ENCODE assay signal across 14 cellular contexts in the genomic region with DNA sequence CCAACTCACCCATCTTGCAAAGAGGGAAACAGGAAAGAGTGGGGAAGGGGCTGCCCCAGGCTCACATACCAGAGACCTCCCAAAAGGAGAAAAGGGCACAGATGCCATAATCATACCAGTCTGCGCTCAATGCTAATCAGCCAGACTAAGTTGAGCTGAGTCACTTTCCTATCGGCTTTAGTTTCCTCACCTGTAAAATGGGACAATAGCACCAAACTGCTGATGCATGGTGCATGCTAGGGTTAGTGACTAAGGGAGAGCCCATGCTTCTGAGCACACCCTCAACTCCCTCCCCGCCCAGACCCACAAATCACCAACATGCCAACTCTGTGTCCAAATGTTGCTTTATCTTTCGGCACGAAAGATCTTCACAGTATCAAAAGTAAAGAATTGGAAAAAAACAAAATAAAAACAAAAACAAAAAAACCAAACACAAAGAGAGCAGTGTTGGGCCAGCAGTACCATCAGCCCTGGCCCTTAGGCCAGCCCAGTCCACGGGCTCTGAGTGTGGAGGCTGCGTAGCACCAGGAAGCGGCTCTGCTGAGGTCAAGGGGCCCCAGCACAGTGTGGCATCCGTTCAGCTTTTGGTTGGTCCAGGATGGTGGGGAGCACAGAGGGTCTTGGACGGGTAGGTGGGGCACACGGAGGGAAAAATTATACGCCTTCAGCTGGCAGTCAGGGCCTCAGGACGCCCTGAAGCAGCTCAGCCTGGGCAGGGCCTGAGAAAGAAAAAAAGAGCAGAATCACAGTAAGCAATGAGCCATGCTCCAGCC. TPM values are rescaled to one million over a fixed set of nuclear protein-coding genes. Genes with fewer than 3 reads are reported as not detected.
DNase-seq lines count a peak whose midpoint lies in the region; ATAC-seq and TF ChIP-seq lines count a peak whose summit lies in the region.
"Had no signal": no experiment of that assay in that cellular context is flagged by ENCODE, and none has a peak within 500 bp of the region (broad histone marks: within the 10 kb centered on the region; RNA-seq: fewer than 3 reads in every experiment).

No MANE protein-coding gene starts in this region.

- peak overlapping the region; percentile 43 for H3K4me3 ChIP-seq in DOHH2 (ENCODE audit: low read length)
- H3K4me3 ChIP-seq: ascending aorta had no signal

- peaks cover 69% of the 10 kb centered on the region for H3K36me3 ChIP-seq in DOHH2 (ENCODE audit: control insufficient read depth, low read length)

- H3K79me2 ChIP-seq in DOHH2 (ENCODE audit: control insufficient read depth, low read length): peaks cover 53% of the 10 kb centered on the region

- no peak for TF ChIP-seq CTCF in C4-2B (conservative IDR thresholded peaks at IDR 0.05)
- no peak for TF ChIP-seq CTCF in DOHH2 (IDR thresholded peaks at IDR 0.05; ENCODE audit: low read depth, low read length, poor library complexity, severe bottlenecking)

- no peaks in the 10 kb centered on the region for H3K9me3 Mint-ChIP-seq in activated naive CD4-positive, alpha-beta T cell treated with anti-CD3 and anti-CD28 coated beads, Interleukin-2, amount 50 U/mL, for 72 hours
- no peaks in the 10 kb centered on the region for H3K9me3 Mint-ChIP-seq in natural killer cell treated with Interleukin-12 subunit alpha and Interleukin-12 subunit beta and Interleukin-15 and Interleukin-18, amount 100 ng/mL, for 72 hours

- no peaks in the 10 kb centered on the region for H3K9me2 ChIP-seq in DOHH2 (replicated peaks; ENCODE audit: control insufficient read depth, low read length)

- H3K27ac ChIP-seq in C4-2B: peak overlapping the region; percentile 6; the same call in 1 of the 2 replicates
- H3K27ac ChIP-seq in DOHH2 (ENCODE audit: low read depth, low read length): no peak overlapping the region
- H3K27ac ChIP-seq: ascending aorta had no signal

- H3F3A ChIP-seq in DOHH2 (ENCODE audit: control insufficient read depth, insufficient read depth): 0 out of 2 replicates have a peak, but pooled peaks cover 3% of the 10 kb centered on the region

- peak overlapping the region; percentile 61 for H3K4me2 ChIP-seq in DOHH2 (ENCODE audit: low read length)

- H3K9me3 ChIP-seq in DOHH2 (ENCODE audit: control insufficient read depth, insufficient read depth, low read length): no peaks in the 10 kb centered on the region
- H3K9me3 ChIP-seq: ascending aorta had no signal

- ATAC-seq in activated naive CD4-positive, alpha-beta T cell treated with anti-CD3 and anti-CD28 coated beads, Interleukin-2, amount 50 U/mL, for 72 hours: no peak
- no peak for ATAC-seq in natural killer cell treated with Interleukin-12 subunit alpha and Interleukin-12 subunit beta and Interleukin-15 and Interleukin-18, amount 100 ng/mL, for 72 hours
- ATAC-seq in HG02798 (IDR thresholded peaks at IDR 0.05; ENCODE audit: poor library complexity, unreplicated experiment): no peak
- ATAC-seq: left lobe of liver had no signal

- H3K27me3 ChIP-seq in DOHH2 (ENCODE audit: control insufficient read depth, low read length): no peaks in the 10 kb centered on the region
- H3K27me3 ChIP-seq: ascending aorta had no signal

- H3K4me3 Mint-ChIP-seq in natural killer cell treated with Interleukin-12 subunit alpha and Interleukin-12 subunit beta and Interleukin-15 and Interleukin-18, amount 100 ng/mL, for 72 hours: no peak overlapping the region

- H4K20me1 ChIP-seq in DOHH2 (ENCODE audit: control insufficient read depth, insufficient read depth, low read depth, low read length): peaks cover 6% of the 10 kb centered on the region; the same call in 1 of the 2 replicates

- no peaks in the 10 kb centered on the region for H3K27me3 Mint-ChIP-seq in natural killer cell treated with Interleukin-12 subunit alpha and Interleukin-12 subunit beta and Interleukin-15 and Interleukin-18, amount 100 ng/mL, for 72 hours

- H3K36me3 Mint-ChIP-seq in activated naive CD4-positive, alpha-beta T cell treated with anti-CD3 and anti-CD28 coated beads, Interleukin-2, amount 50 U/mL, for 72 hours: peaks cover 27% of the 10 kb centered on the region in 2 donors
- H3K36me3 Mint-ChIP-seq in natural killer cell treated with Interleukin-12 subunit alpha and Interleukin-12 subunit beta and Interleukin-15 and Interleukin-18, amount 100 ng/mL, for 72 hours: peaks cover 6% of the 10 kb centered on the region

- H3K4me1 Mint-ChIP-seq in natural killer cell treated with Interleukin-12 subunit alpha and Interleukin-12 subunit beta and Interleukin-15 and Interleukin-18, amount 100 ng/mL, for 72 hours (ENCODE audit: low read depth in 2 of 2): peaks cover 43 to 50% of the 10 kb centered on the region in 2 donors

- H3K27ac Mint-ChIP-seq in activated naive CD4-positive, alpha-beta T cell treated with anti-CD3 and anti-CD28 coated beads, Interleukin-2, amount 50 U/mL, for 72 hours: peak overlapping the region; percentile 66 to 97
- peak overlapping the region; percentile 47 to 70 for H3K27ac Mint-ChIP-seq in natural killer cell treated with Interleukin-12 subunit alpha and Interleukin-12 subunit beta and Interleukin-15 and Interleukin-18, amount 100 ng/mL, for 72 hours

- DNase-seq in activated naive CD4-positive, alpha-beta T cell treated with anti-CD3 and anti-CD28 coated beads, Interleukin-2, amount 50 U/mL, for 72 hours (ENCODE audit: low spot score in 2 of 2): no peak
- DNase-seq in natural killer cell treated with Interleukin-12 subunit alpha and Interleukin-12 subunit beta and Interleukin-15 and Interleukin-18, amount 100 ng/mL, for 72 hours (ENCODE audit: low spot score): no peak
- DNase-seq in 8988T (no peak), C1 segment of cervical spinal cord (lab: John Stamatoyannopoulos, UW) (no peak)
- DNase-seq: DMS153; glutamatergic neuron; NCI-H1694; nucleus accumbens; stimulated activated CD4-positive, alpha-beta T cell treated with anti-CD3 and anti-CD28 coated beads, Interleukin-1b, Interleukin-23, amount 100 ng/mL, for 48 hours had no signal

- peaks cover 47% of the 10 kb centered on the region for H3K4me1 ChIP-seq in DOHH2 (ENCODE audit: control insufficient read depth, low read length)

RNA-seq across cellular contexts. Expression of gene DDX41, which starts 2.9 kb away (rescaled TPM):
- total RNA-seq in activated naive CD4-positive, alpha-beta T cell treated with anti-CD3 and anti-CD28 coated beads, Interleukin-2, amount 50 U/mL, for 72 hours: 100 to 1,000 TPM in 1 of 2 donors, 10 to 100 TPM in 1; 70.1 to 230 TPM
- 100 to 1,000 TPM; 162 to 168 TPM for total RNA-seq in natural killer cell treated with Interleukin-12 subunit alpha and Interleukin-12 subunit beta and Interleukin-15 and Interleukin-18, amount 100 ng/mL, for 72 hours

RNA-seq across cellular contexts. Expression of gene DOK3, which starts 10.0 kb away (rescaled TPM):
- total RNA-seq in activated naive CD4-positive, alpha-beta T cell treated with anti-CD3 and anti-CD28 coated beads, Interleukin-2, amount 50 U/mL, for 72 hours: 10 to 100 TPM in 1 of 2 donors, 1 to 10 TPM in 1; 1.8 to 14.9 TPM
- total RNA-seq in natural killer cell treated with Interleukin-12 subunit alpha and Interleukin-12 subunit beta and Interleukin-15 and Interleukin-18, amount 100 ng/mL, for 72 hours: 10 to 100 TPM; 10.0 to 18.0 TPM

RNA-seq across cellular contexts. Expression of gene PDLIM7, which starts 22.2 kb away (rescaled TPM):
- total RNA-seq in activated naive CD4-positive, alpha-beta T cell treated with anti-CD3 and anti-CD28 coated beads, Interleukin-2, amount 50 U/mL, for 72 hours: 10 to 100 TPM; 44.6 to 47.5 TPM
- total RNA-seq in natural killer cell treated with Interleukin-12 subunit alpha and Interleukin-12 subunit beta and Interleukin-15 and Interleukin-18, amount 100 ng/mL, for 72 hours: 10 to 100 TPM; 15.5 to 39.1 TPM

RNA-seq across cellular contexts. Expression of gene FAM193B, which starts 34.7 kb away (rescaled TPM):
- 100 to 1,000 TPM in 1 of 2 donors, 10 to 100 TPM in 1; 73.1 to 108 TPM for total RNA-seq in activated naive CD4-positive, alpha-beta T cell treated with anti-CD3 and anti-CD28 coated beads, Interleukin-2, amount 50 U/mL, for 72 hours
- 100 to 1,000 TPM in 1 of 2 donors, 10 to 100 TPM in 1; 57.9 to 135 TPM for total RNA-seq in natural killer cell treated with Interleukin-12 subunit alpha and Interleukin-12 subunit beta and Interleukin-15 and Interleukin-18, amount 100 ng/mL, for 72 hours

RNA-seq across cellular contexts. Expression of gene DBN1, which starts 46.2 kb away (rescaled TPM):
- 10 to 100 TPM in 1 of 2 donors, 1 to 10 TPM in 1; 5.5 to 20.2 TPM for total RNA-seq in activated naive CD4-positive, alpha-beta T cell treated with anti-CD3 and anti-CD28 coated beads, Interleukin-2, amount 50 U/mL, for 72 hours
- total RNA-seq in natural killer cell treated with Interleukin-12 subunit alpha and Interleukin-12 subunit beta and Interleukin-15 and Interleukin-18, amount 100 ng/mL, for 72 hours: 10 to 100 TPM in 1 of 2 donors, 1 to 10 TPM in 1; 7.1 to 13.3 TPM
